Comparison of ENCODE assay signal across 7 cellular contexts in genomic region chr11:35173011-35173511, GRCh38. TPM values are rescaled to one million over a fixed set of nuclear protein-coding genes. Genes with fewer than 3 reads are reported as not detected.
A peak's percentile ranks its signal among the peaks of the same experiment; 100 is the strongest.
DNase-seq lines count a peak whose midpoint lies in the region; ATAC-seq lines count a peak whose summit lies in the region.

No MANE protein-coding gene starts in this region.

- ATAC-seq in GM19395 (IDR thresholded peaks at IDR 0.05; ENCODE audit: unreplicated experiment) = peak; percentile 68
- ATAC-seq in HG03108 (IDR thresholded peaks at IDR 0.05; ENCODE audit: unreplicated experiment) = peak; percentile 55
- peak; percentile 70 for ATAC-seq in sciatic nerve

- intact Hi-C loops in sciatic nerve (cut with DNase I) = no loop called here

- DNase-seq in amniotic epithelial cell (ENCODE audit: low read depth) (peak; percentile 79), sciatic nerve (ENCODE audit: low spot score) (no peak), DMS53 treated with DMSO at 0.1 percent for 48 hours (lab: John Stamatoyannopoulos, UW; ENCODE audit: unreplicated experiment) (no peak), NCI-H2081 treated with DMSO at 0.1 percent for 48 hours (lab: John Stamatoyannopoulos, UW) (no peak), HUDEP-2 (lab: John Stamatoyannopoulos, UW; ENCODE audit: unreplicated experiment in 76 of 76) (no peak)

RNA-seq across cellular contexts. Expression of gene CD44, which starts 34.1 kb away (rescaled TPM):
- total RNA-seq in sciatic nerve = 188 TPM
